ENCODE assay signal across 19 cellular contexts in the genomic region with DNA sequence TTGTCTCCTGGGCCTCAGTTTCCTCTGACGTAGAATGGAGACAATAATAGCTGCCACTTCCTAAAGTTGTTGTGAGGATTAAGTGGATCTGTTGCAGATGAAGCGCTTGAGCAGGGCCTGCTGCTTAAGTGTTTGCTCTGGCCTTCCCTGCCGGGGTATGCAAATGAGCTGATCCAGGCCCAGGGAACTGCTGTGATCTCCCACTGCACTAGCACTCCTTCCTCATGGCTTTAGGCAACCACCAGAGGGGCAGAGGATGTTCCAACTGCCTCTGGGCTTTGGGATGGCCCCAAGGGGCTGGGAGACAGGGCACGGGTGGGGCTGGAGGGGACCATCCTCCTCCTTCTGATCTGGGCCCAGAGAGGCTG. TPM values are rescaled to one million over a fixed set of nuclear protein-coding genes. Genes with fewer than 3 reads are reported as not detected.
DNase-seq lines count a peak whose midpoint lies in the region; ATAC-seq and TF ChIP-seq lines count a peak whose summit lies in the region.
"Had no signal": no experiment of that assay in that cellular context is flagged by ENCODE, and none has a peak within 500 bp of the region (broad histone marks: within the 10 kb centered on the region; RNA-seq: fewer than 3 reads in every experiment).

No MANE protein-coding gene starts in this region.

- H3K27ac Mint-ChIP-seq in natural killer cell, result peak overlapping the region; percentile 84 to 89
- no peak overlapping the region for H3K27ac Mint-ChIP-seq in natural killer cell treated with Interleukin-12 subunit alpha and Interleukin-12 subunit beta and Interleukin-15 and Interleukin-18, amount 100 ng/mL, for 72 hours
- H3K27ac Mint-ChIP-seq in glutamatergic neuron (ENCODE audit: unreplicated experiment), result no peak overlapping the region
- H3K27ac Mint-ChIP-seq: naive B cell had no signal

- 70% methylated on average over 4 of the region's 4 CpGs for WGBS in suprapubic skin

- H3K27me3 ChIP-seq in suprapubic skin, result peaks cover 5% of the 10 kb centered on the region
- H3K27me3 ChIP-seq: vagina had no signal

- H3K4me3 Mint-ChIP-seq in natural killer cell, result peak overlapping the region; percentile 52
- no peak overlapping the region for H3K4me3 Mint-ChIP-seq in natural killer cell treated with Interleukin-12 subunit alpha and Interleukin-12 subunit beta and Interleukin-15 and Interleukin-18, amount 100 ng/mL, for 72 hours
- H3K4me3 Mint-ChIP-seq in glutamatergic neuron (ENCODE audit: unreplicated experiment), result peak overlapping the region; percentile 38
- H3K4me3 Mint-ChIP-seq: stimulated activated naive CD8-positive, alpha-beta T cell treated with anti-CD3 and anti-CD28 coated beads, Interleukin-15, Interleukin-2, amounts not matched to agents 100 ng/mL and 50 ng/mL, for 24 hours had no signal

- TF ChIP-seq EP300 in suprapubic skin (IDR thresholded peaks at IDR 0.05), result no peak

- no peak for ATAC-seq in natural killer cell
- no peak for ATAC-seq in natural killer cell treated with Interleukin-12 subunit alpha and Interleukin-12 subunit beta and Interleukin-15 and Interleukin-18, amount 100 ng/mL, for 72 hours
- no peak for ATAC-seq in GM18498 (IDR thresholded peaks at IDR 0.05; ENCODE audit: unreplicated experiment)
- ATAC-seq: left ventricle myocardium superior had no signal

- no peak for DNase-seq in natural killer cell
- DNase-seq in natural killer cell treated with Interleukin-12 subunit alpha and Interleukin-12 subunit beta and Interleukin-15 and Interleukin-18, amount 100 ng/mL, for 72 hours (ENCODE audit: low spot score), result no peak
- peak; percentile 26 to 70 for DNase-seq in NCI-H524 (lab: John Stamatoyannopoulos, UW)
- no peak for DNase-seq in glutamatergic neuron
- DNase-seq in NCI-H1105 treated with DMSO at 0.1 percent for 48 hours (lab: John Stamatoyannopoulos, UW), result no peak
- DNase-seq in hepatic stellate cell (ENCODE audit: low spot score), result no peak
- DNase-seq in suprapubic skin (ENCODE audit: low spot score in 2 of 2), result no peak
- DNase-seq: activated CD4-positive, CD25-positive, alpha-beta regulatory T cell treated with anti-CD3 and anti-CD28 coated beads, Interleukin-2, amount 50 U/mL, for 72 hours; Calu3; left ventricle myocardium superior; naive B cell; NCI-H1092; NCI-H748 treated with DMSO at 0.1 percent for 48 hours; RPMI8226; stimulated activated CD4-positive, alpha-beta T cell treated with anti-CD3 and anti-CD28 coated beads, Interleukin-12 subunit alpha, Interleukin-12 subunit beta, amount 100 ng/mL, for 4 hours had no signal

- intact Hi-C loops in natural killer cell (cut with micrococcal nuclease), result no loop called here

- no peaks in the 10 kb centered on the region for H3K36me3 Mint-ChIP-seq in natural killer cell
- no peaks in the 10 kb centered on the region for H3K36me3 Mint-ChIP-seq in natural killer cell treated with Interleukin-12 subunit alpha and Interleukin-12 subunit beta and Interleukin-15 and Interleukin-18, amount 100 ng/mL, for 72 hours
- peaks cover 8% of the 10 kb centered on the region for H3K36me3 Mint-ChIP-seq in glutamatergic neuron (ENCODE audit: unreplicated experiment)
- H3K36me3 Mint-ChIP-seq: activated naive CD4-positive, alpha-beta T cell treated with anti-CD3 and anti-CD28 coated beads, Interleukin-2, amount 50 U/mL, for 72 hours; naive B cell had no signal

- H3K36me3 ChIP-seq in suprapubic skin, result no peaks in the 10 kb centered on the region
- H3K36me3 ChIP-seq: vagina had no signal

- peaks cover 81 to 86% of the 10 kb centered on the region in 2 donors for H3K4me1 Mint-ChIP-seq in natural killer cell
- peaks cover 32 to 51% of the 10 kb centered on the region in 2 donors for H3K4me1 Mint-ChIP-seq in natural killer cell treated with Interleukin-12 subunit alpha and Interleukin-12 subunit beta and Interleukin-15 and Interleukin-18, amount 100 ng/mL, for 72 hours (ENCODE audit: low read depth in 2 of 2)
- peaks cover 15% of the 10 kb centered on the region for H3K4me1 Mint-ChIP-seq in glutamatergic neuron (ENCODE audit: low read depth, unreplicated experiment)

- H3K4me3 ChIP-seq in suprapubic skin, result no peak overlapping the region
- H3K4me3 ChIP-seq: vagina had no signal

- H3K4me1 ChIP-seq in suprapubic skin, result peaks cover under 1% of the 10 kb centered on the region

- H3K27ac ChIP-seq in suprapubic skin, result no peak overlapping the region
- H3K27ac ChIP-seq: vagina had no signal

- TF ChIP-seq CTCF in natural killer cell (IDR thresholded peaks at IDR 0.05), result no peak
- no peak for TF ChIP-seq CTCF in glutamatergic neuron (IDR thresholded peaks at IDR 0.05; ENCODE audit: partially characterized antibody, unreplicated experiment)
- TF ChIP-seq CTCF in suprapubic skin (IDR thresholded peaks at IDR 0.05), result no peak

- H3K9me3 Mint-ChIP-seq in natural killer cell (no peaks in the 10 kb centered on the region), glutamatergic neuron (ENCODE audit: unreplicated experiment) (peaks cover 3% of the 10 kb centered on the region)
- no peaks in the 10 kb centered on the region for H3K9me3 Mint-ChIP-seq in natural killer cell treated with Interleukin-12 subunit alpha and Interleukin-12 subunit beta and Interleukin-15 and Interleukin-18, amount 100 ng/mL, for 72 hours
- H3K9me3 Mint-ChIP-seq: activated naive CD4-positive, alpha-beta T cell treated with anti-CD3 and anti-CD28 coated beads, Interleukin-2, amount 50 U/mL, for 72 hours; naive B cell; stimulated activated naive CD8-positive, alpha-beta T cell treated with anti-CD3 and anti-CD28 coated beads, Interleukin-15, Interleukin-2, amounts not matched to agents 100 ng/mL and 50 ng/mL, for 24 hours had no signal

- no peaks in the 10 kb centered on the region for H3K9me3 ChIP-seq in suprapubic skin
- H3K9me3 ChIP-seq: vagina had no signal

- H3K27me3 Mint-ChIP-seq in natural killer cell (ENCODE audit: low read depth in 2 of 2) (no peaks in the 10 kb centered on the region), glutamatergic neuron (ENCODE audit: unreplicated experiment) (peaks cover 7% of the 10 kb centered on the region)
- H3K27me3 Mint-ChIP-seq in natural killer cell treated with Interleukin-12 subunit alpha and Interleukin-12 subunit beta and Interleukin-15 and Interleukin-18, amount 100 ng/mL, for 72 hours, result no peaks in the 10 kb centered on the region
- H3K27me3 Mint-ChIP-seq: stimulated activated naive CD8-positive, alpha-beta T cell treated with anti-CD3 and anti-CD28 coated beads, Interleukin-15, Interleukin-2, amounts not matched to agents 100 ng/mL and 50 ng/mL, for 24 hours had no signal

- no peak for TF ChIP-seq POLR2A in suprapubic skin (IDR thresholded peaks at IDR 0.05)

RNA-seq across cellular contexts. Expression of a gene that starts 6.2 kb away (rescaled TPM):
- total RNA-seq in natural killer cell (10 to 100 TPM; 59.3 to 60.9 (median 59.8) TPM), glutamatergic neuron (ENCODE audit: unreplicated experiment) (117 TPM), suprapubic skin (1 to 10 TPM in 3 of 4 donors, under 1 TPM in 1; 0.49 to 2.7 (median 2.2) TPM)
- 1 to 10 TPM; 1.1 TPM for total RNA-seq in natural killer cell treated with Interleukin-12 subunit alpha and Interleukin-12 subunit beta and Interleukin-15 and Interleukin-18, amount 100 ng/mL, for 72 hours

Comparison
In these comparisons a context has a peak if more than half of its experiments do, and no peak if none do; other contexts are left out.
1. H3K27ac Mint-ChIP-seq: peak in natural killer cell (2 of 2); none in natural killer cell treated with Interleukin-12 subunit alpha and Interleukin-12 subunit beta and Interleukin-15 and Interleukin-18, amount 100 ng/mL, for 72 hours (0 of 2) and glutamatergic neuron (single experiment).
2. RNA of a gene that starts 6.2 kb away (total RNA-seq): 117 TPM in glutamatergic neuron (single experiment) and 59.3 to 60.9 TPM in natural killer cell; 0.49 to 2.7 TPM in suprapubic skin and 1.1 TPM in natural killer cell treated with Interleukin-12 subunit alpha and Interleukin-12 subunit beta and Interleukin-15 and Interleukin-18, amount 100 ng/mL, for 72 hours; every median in the first group is over 10 times any median in the second.
3. DNase-seq: peak in NCI-H524 (2 of 2); none in natural killer cell (single experiment), natural killer cell treated with Interleukin-12 subunit alpha and Interleukin-12 subunit beta and Interleukin-15 and Interleukin-18, amount 100 ng/mL, for 72 hours (single experiment), glutamatergic neuron (single experiment), NCI-H1105 treated with DMSO at 0.1 percent for 48 hours (single experiment), hepatic stellate cell (single experiment) and suprapubic skin (0 of 2).